In the genomic region with DNA sequence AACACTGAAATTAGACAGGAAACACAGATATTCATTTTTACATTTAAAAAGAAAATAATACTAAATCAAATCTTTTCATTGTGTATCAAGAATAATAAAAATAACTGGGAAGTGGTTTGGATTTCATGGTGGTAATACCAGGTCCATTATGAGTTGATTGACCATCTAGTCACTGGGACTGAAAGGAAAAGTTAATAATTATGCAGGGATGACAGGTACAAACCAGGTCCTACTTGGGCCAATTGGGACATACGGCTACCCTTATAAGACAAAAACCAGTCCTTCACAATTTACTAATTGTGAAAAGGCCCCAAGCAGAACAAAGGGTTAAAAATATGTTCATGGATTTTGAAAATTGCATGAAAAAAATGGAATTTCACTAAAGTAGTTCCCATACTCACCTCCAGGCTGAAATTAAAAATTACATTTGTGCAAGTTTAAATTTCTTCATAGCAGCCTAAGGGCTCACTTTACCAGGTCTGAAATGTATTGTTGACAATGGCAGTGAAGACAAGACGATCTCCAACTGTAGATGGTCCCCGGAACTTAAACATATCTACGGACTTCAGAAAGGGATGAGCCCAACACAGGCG, we compare ENCODE assay signal across 16 cellular contexts. TPM values are rescaled to one million over a fixed set of nuclear protein-coding genes. Genes with fewer than 3 reads are reported as not detected.
A peak's percentile ranks its signal among the peaks of the same experiment; 100 is the strongest.
DNase-seq lines count a peak whose midpoint lies in the region; ATAC-seq and TF ChIP-seq lines count a peak whose summit lies in the region.
"Had no signal": no experiment of that assay in that cellular context is flagged by ENCODE, and none has a peak within 500 bp of the region (broad histone marks: within the 10 kb centered on the region; RNA-seq: fewer than 3 reads in every experiment).

No MANE protein-coding gene starts in this region.

- whole genome bisulfite sequencing in esophagus squamous epithelium, 2 donors: 83 to 87% methylated on average over 5 of the region's 5 CpGs

- H3K9me3 Mint-ChIP-seq in HFFc6: no peaks in the 10 kb centered on the region
- no peaks in the 10 kb centered on the region for H3K9me3 Mint-ChIP-seq in endothelial cell (ENCODE audit: unreplicated experiment)
- no peaks in the 10 kb centered on the region for H3K9me3 Mint-ChIP-seq in neural crest cell
- H3K9me3 Mint-ChIP-seq: CD8-positive, alpha-beta T cell had no signal

- H3K4me1 Mint-ChIP-seq in HFFc6 (ENCODE audit: low read depth): no peaks in the 10 kb centered on the region
- peaks cover 10% of the 10 kb centered on the region for H3K4me1 Mint-ChIP-seq in endothelial cell (ENCODE audit: unreplicated experiment)
- no peaks in the 10 kb centered on the region for H3K4me1 Mint-ChIP-seq in neural crest cell
- H3K4me1 Mint-ChIP-seq: CD14-positive monocyte had no signal

- H3K27ac Mint-ChIP-seq in HFFc6: no peak overlapping the region
- no peak overlapping the region for H3K27ac Mint-ChIP-seq in endothelial cell (ENCODE audit: unreplicated experiment)
- H3K27ac Mint-ChIP-seq in neural crest cell (ENCODE audit: unreplicated experiment): no peak overlapping the region
- H3K27ac Mint-ChIP-seq: CD14-positive monocyte; CD8-positive, alpha-beta T cell had no signal

- no peak overlapping the region for H3K4me3 Mint-ChIP-seq in HFFc6
- no peak overlapping the region for H3K4me3 Mint-ChIP-seq in endothelial cell (ENCODE audit: unreplicated experiment)
- no peak overlapping the region for H3K4me3 Mint-ChIP-seq in neural crest cell
- H3K4me3 Mint-ChIP-seq: CD14-positive monocyte; CD8-positive, alpha-beta T cell had no signal

- no peaks in the 10 kb centered on the region for H3K9me3 ChIP-seq in esophagus squamous epithelium
- H3K9me3 ChIP-seq: A549 had no signal

- intact Hi-C loops in esophagus squamous epithelium (cut with DNase I): no loop called here

- peaks cover 5% of the 10 kb centered on the region for H3K27me3 Mint-ChIP-seq in HFFc6 (ENCODE audit: insufficient read depth)
- peaks cover 1% of the 10 kb centered on the region for H3K27me3 Mint-ChIP-seq in endothelial cell (ENCODE audit: unreplicated experiment)
- no peaks in the 10 kb centered on the region for H3K27me3 Mint-ChIP-seq in neural crest cell (ENCODE audit: low read depth)

- ATAC-seq in HG03097 (IDR thresholded peaks at IDR 0.05; ENCODE audit: low FRiP score, unreplicated experiment): no peak
- ATAC-seq: A549; CD8-positive, alpha-beta T cell; HCT116 had no signal

- TF ChIP-seq CTCF in HFFc6 (IDR thresholded peaks at IDR 0.05): peak; percentile 54
- TF ChIP-seq CTCF in endothelial cell (IDR thresholded peaks at IDR 0.05; ENCODE audit: unreplicated experiment): peak; percentile 62
- TF ChIP-seq CTCF in neural crest cell (conservative IDR thresholded peaks at IDR 0.05): peak; percentile 36
- no peak for TF ChIP-seq CTCF in esophagus squamous epithelium (IDR thresholded peaks at IDR 0.05)

- DNase-seq in HFFc6 (no peak), endothelial cell (ENCODE audit: low spot score) (no peak), neural crest cell (ENCODE audit: low read depth, low spot score) (no peak), esophagus squamous epithelium (lab: John Stamatoyannopoulos, UW) (no peak)
- no peak for DNase-seq in stimulated activated CD4-positive, alpha-beta T cell treated with anti-CD3 and anti-CD28 coated beads, Interleukin-15, amount 100 ng/mL, for 24 hours
- DNase-seq: CD8-positive, alpha-beta T cell; COR-L47; DMS153; DMS79 treated with DMSO at 0.1 percent for 48 hours; EL had no signal

- H3K27ac ChIP-seq in esophagus squamous epithelium: no peak overlapping the region
- H3K27ac ChIP-seq: A549 had no signal

- H3K36me3 ChIP-seq in esophagus squamous epithelium: no peaks in the 10 kb centered on the region

- TF ChIP-seq POLR2A in esophagus squamous epithelium (IDR thresholded peaks at IDR 0.05): no peak

- H3K36me3 Mint-ChIP-seq in HFFc6 (ENCODE audit: low read depth) (no peaks in the 10 kb centered on the region), endothelial cell (ENCODE audit: low read depth, unreplicated experiment) (no peaks in the 10 kb centered on the region), neural crest cell (ENCODE audit: low read depth) (no peaks in the 10 kb centered on the region)
- H3K36me3 Mint-ChIP-seq: CD14-positive monocyte; CD8-positive, alpha-beta T cell had no signal

- no peak overlapping the region for H3K4me3 ChIP-seq in esophagus squamous epithelium
- H3K4me3 ChIP-seq: A549 had no signal

- no peaks in the 10 kb centered on the region for H3K4me1 ChIP-seq in esophagus squamous epithelium
- H3K4me1 ChIP-seq: A549 had no signal

- H3K27me3 ChIP-seq in esophagus squamous epithelium: no peaks in the 10 kb centered on the region

RNA-seq across cellular contexts. Expression of gene ZCCHC9, which starts 44.1 kb away (rescaled TPM):
- 10 to 100 TPM; 26.8 to 33.9 (median 31.7) TPM for total RNA-seq in HFFc6 (2021; fragmentation: NEBNext Ultra II Directional; extraction: Animal tissue kit (Norgen Biotek cat#: 25700))
- total RNA-seq in endothelial cell (ENCODE audit: unreplicated experiment) (21.7 TPM), neural crest cell (31.3 and 32.7 TPM in 2 replicates), esophagus squamous epithelium (10 to 100 TPM; 18.3 to 23.6 (median 19.6) TPM)

RNA-seq across cellular contexts. Expression of gene ACOT12, which starts 48.4 kb away (rescaled TPM):
- not detected for total RNA-seq in HFFc6 (2021; fragmentation: NEBNext Ultra II Directional; extraction: Animal tissue kit (Norgen Biotek cat#: 25700))
- not detected for total RNA-seq in endothelial cell (ENCODE audit: unreplicated experiment)
- total RNA-seq in neural crest cell: not detected in 2 replicates
- not detected for total RNA-seq in esophagus squamous epithelium
- total RNA-seq: CD8-positive, alpha-beta T cell; H4; HT1080 had no signal

Comparison
In these comparisons a context has a peak if more than half of its experiments do, and no peak if none do; other contexts are left out.
1. CTCF ChIP-seq: peak in HFFc6 (single experiment), endothelial cell (single experiment) and neural crest cell (single experiment); none in esophagus squamous epithelium (0 of 6).